8 cellular contexts compared by ENCODE assay signal in genomic region chr5:77629553-77630245, GRCh38. TPM values are rescaled to one million over a fixed set of nuclear protein-coding genes. Genes with fewer than 3 reads are reported as not detected.
DNase-seq lines count a peak whose midpoint lies in the region; ATAC-seq and TF ChIP-seq lines count a peak whose summit lies in the region.

No MANE protein-coding gene starts in this region.

- peaks cover 76% of the 10 kb centered on the region for H3K27me3 Mint-ChIP-seq in activated T-helper 2 cell treated with anti-CD3 and anti-CD28 coated beads, Interferon-gamma antibody, Interleukin-2, Interleukin-4, amounts not matched to agents 10 μg/mL and 5 μg/mL and 100 μg/mL, durations not matched to agents 14 hours and 24 hours and 36 hours (ENCODE audit: low read depth)
- peaks cover 98% of the 10 kb centered on the region for H3K27me3 Mint-ChIP-seq in neural crest cell (ENCODE audit: low read depth)

- peaks cover 100% of the 10 kb centered on the region for H3K27me3 ChIP-seq in HUES64 (ENCODE audit: insufficient read depth, low read length)

- no peak overlapping the region for H3K27ac Mint-ChIP-seq in activated T-helper 2 cell treated with anti-CD3 and anti-CD28 coated beads, Interferon-gamma antibody, Interleukin-2, Interleukin-4, amounts not matched to agents 10 μg/mL and 5 μg/mL and 100 μg/mL, durations not matched to agents 14 hours and 24 hours and 36 hours
- H3K27ac Mint-ChIP-seq in neural crest cell (ENCODE audit: unreplicated experiment) = no peak overlapping the region

- H3K9ac ChIP-seq in HUES64 (ENCODE audit: low read depth, low read length) = no peak overlapping the region

- DNase-seq in DMS114 treated with DMSO at 0.1 percent for 48 hours (lab: John Stamatoyannopoulos, UW; ENCODE audit: unreplicated experiment) = peak; percentile 38
- no peak for DNase-seq in activated T-helper 2 cell treated with anti-CD3 and anti-CD28 coated beads, Interferon-gamma antibody, Interleukin-2, Interleukin-4, amounts not matched to agents 10 μg/mL and 5 μg/mL and 100 μg/mL, durations not matched to agents 14 hours and 24 hours and 36 hours (ENCODE audit: low spot score)
- no peak for DNase-seq in neural crest cell (ENCODE audit: low read depth, low spot score)
- no peak for DNase-seq in head of caudate nucleus

- TF ChIP-seq CTCF in neural crest cell (conservative IDR thresholded peaks at IDR 0.05) = no peak

- peak overlapping the region; percentile 47 for H3K4me3 ChIP-seq in HUES64 (ENCODE audit: low read length)

- no peak for ATAC-seq in GM18858 (IDR thresholded peaks at IDR 0.05; ENCODE audit: unreplicated experiment)
- no peak for ATAC-seq in HG03097 (IDR thresholded peaks at IDR 0.05; ENCODE audit: low FRiP score, unreplicated experiment)
- ATAC-seq in HG02588 (IDR thresholded peaks at IDR 0.05; ENCODE audit: unreplicated experiment) = no peak

- H3K9me3 ChIP-seq in HUES64 (ENCODE audit: insufficient read depth, low read depth, low read length) = no peaks in the 10 kb centered on the region

- H3K4me3 Mint-ChIP-seq in activated T-helper 2 cell treated with anti-CD3 and anti-CD28 coated beads, Interferon-gamma antibody, Interleukin-2, Interleukin-4, amounts not matched to agents 10 μg/mL and 5 μg/mL and 100 μg/mL, durations not matched to agents 14 hours and 24 hours and 36 hours (ENCODE audit: low read depth) = peak overlapping the region; percentile 68
- H3K4me3 Mint-ChIP-seq in neural crest cell = peak overlapping the region; percentile 86

- peaks cover 12% of the 10 kb centered on the region for H3K4me1 Mint-ChIP-seq in activated T-helper 2 cell treated with anti-CD3 and anti-CD28 coated beads, Interferon-gamma antibody, Interleukin-2, Interleukin-4, amounts not matched to agents 10 μg/mL and 5 μg/mL and 100 μg/mL, durations not matched to agents 14 hours and 24 hours and 36 hours (ENCODE audit: low read depth)
- peaks cover 16% of the 10 kb centered on the region for H3K4me1 Mint-ChIP-seq in neural crest cell

- H3K36me3 ChIP-seq in HUES64 (ENCODE audit: insufficient read depth, low read length) = no peaks in the 10 kb centered on the region

- H3K27ac ChIP-seq in HUES64 (ENCODE audit: low read depth, low read length) = no peak overlapping the region

- intact Hi-C loops in activated T-helper 2 cell treated with anti-CD3 and anti-CD28 coated beads, Interferon-gamma antibody, Interleukin-2, Interleukin-4, amounts not matched to agents 10 μg/mL and 5 μg/mL and 100 μg/mL, durations not matched to agents 14 hours and 24 hours and 36 hours (cut with micrococcal nuclease) = loop anchor here (1.0 to 10.0 kb wide), 2 partner anchors 11 to 675 kb away; partner anchors contain the start of gene CRHBP
- intact Hi-C loops in head of caudate nucleus (cut with DNase I) = loop anchor here (10.0 kb wide), 1 partner anchor 135 kb away; the partner anchor contains the start of gene WDR41

- peaks cover 13% of the 10 kb centered on the region for H3K4me1 ChIP-seq in HUES64 (ENCODE audit: insufficient read depth, low read length)

- WGBS in HUES64 = 1% methylated on average over 73 of the region's 73 CpGs

- no peaks in the 10 kb centered on the region for H3K9me3 Mint-ChIP-seq in activated T-helper 2 cell treated with anti-CD3 and anti-CD28 coated beads, Interferon-gamma antibody, Interleukin-2, Interleukin-4, amounts not matched to agents 10 μg/mL and 5 μg/mL and 100 μg/mL, durations not matched to agents 14 hours and 24 hours and 36 hours
- no peaks in the 10 kb centered on the region for H3K9me3 Mint-ChIP-seq in neural crest cell

- H3K36me3 Mint-ChIP-seq in activated T-helper 2 cell treated with anti-CD3 and anti-CD28 coated beads, Interferon-gamma antibody, Interleukin-2, Interleukin-4, amounts not matched to agents 10 μg/mL and 5 μg/mL and 100 μg/mL, durations not matched to agents 14 hours and 24 hours and 36 hours (ENCODE audit: low read depth) = no peaks in the 10 kb centered on the region
- no peaks in the 10 kb centered on the region for H3K36me3 Mint-ChIP-seq in neural crest cell (ENCODE audit: low read depth)

RNA-seq across cellular contexts. Expression of gene OTP, which starts 8.8 kb away (rescaled TPM):
- polyA plus RNA-seq in HUES64 (2013, experiment 1 of 2) = not detected
- not detected for polyA plus RNA-seq in HUES64 (2013, experiment 2 of 2)
- total RNA-seq in activated T-helper 2 cell treated with anti-CD3 and anti-CD28 coated beads, Interferon-gamma antibody, Interleukin-2, Interleukin-4, amounts not matched to agents 10 μg/mL and 5 μg/mL and 100 μg/mL, durations not matched to agents 14 hours and 24 hours and 36 hours = not detected in 2 replicates
- total RNA-seq in neural crest cell = 2.1 and 3.1 TPM in 2 replicates
